In the genomic region with DNA sequence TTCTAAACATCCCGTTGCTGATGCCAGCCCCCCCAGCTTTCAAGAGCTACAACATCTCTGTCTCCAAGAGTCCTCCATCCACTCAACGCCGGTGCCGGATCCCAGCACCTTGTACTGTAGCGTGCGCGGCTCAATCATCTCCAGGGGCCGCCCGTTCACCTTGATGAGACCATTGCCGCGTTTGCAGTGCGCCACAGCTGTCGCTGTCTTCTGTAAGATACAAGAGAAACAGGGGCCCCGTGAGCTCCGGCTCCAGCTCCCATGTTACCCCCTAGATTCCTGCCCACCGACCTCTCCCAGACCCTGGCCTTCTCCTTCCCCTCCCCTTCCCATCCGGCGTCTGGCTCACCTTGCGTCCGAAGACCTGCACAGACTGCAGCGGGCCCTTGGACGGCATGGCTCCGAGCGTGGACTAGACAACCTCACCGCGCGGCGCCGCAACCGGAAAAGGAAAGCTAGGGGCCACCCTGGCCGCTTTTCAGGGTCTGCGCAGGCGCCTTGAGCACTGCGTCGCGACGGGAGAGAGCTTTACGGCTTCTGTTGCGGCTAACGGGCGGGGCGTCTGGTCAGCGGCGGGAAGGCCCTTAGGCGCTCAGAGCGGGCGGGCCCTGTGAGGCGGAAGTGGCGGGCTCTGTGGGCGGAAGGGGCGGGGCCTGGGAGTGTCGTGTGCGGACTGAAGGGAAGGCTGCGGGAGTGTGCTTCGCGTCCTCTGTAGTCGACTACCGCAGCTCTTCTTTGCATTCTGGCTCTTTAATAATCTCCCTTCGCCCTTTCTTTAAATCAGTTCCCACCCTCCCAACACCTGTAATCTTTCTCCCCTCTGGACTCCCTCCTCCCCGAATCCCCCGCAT, we compare ENCODE assay signal across 8 cellular contexts. TPM values are rescaled to one million over a fixed set of nuclear protein-coding genes. Genes with fewer than 3 reads are reported as not detected.
DNase-seq lines count a peak whose midpoint lies in the region; ATAC-seq lines count a peak whose summit lies in the region.

A gene (minus strand): TSS at position 451 of the 851 bp plus-strand sequence. CDS start 54 bp downstream, at position 397.

- POLR2A ChIA-PET in CD8-positive, alpha-beta memory T cell (lab: Charles Lee), result interaction anchor here (0.5 to 2.7 kb wide), 25 partner anchors 8 to 1363 kb away, joined by 3 to 82 read pairs (median 6); a partner anchor contains a TSS

- peaks cover 38 to 58% (median 39%) of the 10 kb centered on the region in 3 donors for H3K4me1 Mint-ChIP-seq in CD8-positive, alpha-beta memory T cell

- H3K4me1 ChIP-seq in CD8-positive, alpha-beta memory T cell (ENCODE audit: insufficient read depth, low read length), result peaks cover 28% of the 10 kb centered on the region

- peaks cover 0 to 2% (median 0%) of the 10 kb centered on the region in 5 donors for H3K9me3 Mint-ChIP-seq in CD8-positive, alpha-beta memory T cell

- H3K36me3 Mint-ChIP-seq in CD8-positive, alpha-beta memory T cell, result peaks cover 6 to 43% (median 13%) of the 10 kb centered on the region in 3 donors

- no peaks in the 10 kb centered on the region for H3K9me3 ChIP-seq in CD8-positive, alpha-beta memory T cell (ENCODE audit: low read length)

- peak within 1 kb of the TSS; percentile 91 for H3K4me3 ChIP-seq in CD8-positive, alpha-beta memory T cell (ENCODE audit: low read length)

- peak within 1 kb of the TSS; percentile 96 to 100 (median 99) for H3K27ac Mint-ChIP-seq in CD8-positive, alpha-beta memory T cell

- CTCF ChIA-PET in CD8-positive, alpha-beta memory T cell (lab: Charles Lee), result interaction anchor here (1.0 to 2.0 kb wide), 14 partner anchors 9 to 104 kb away, joined by 3 to 25 read pairs (median 6); a partner anchor contains a TSS

- H3K27me3 Mint-ChIP-seq in CD8-positive, alpha-beta memory T cell, result peaks cover 0 to 10% of the 10 kb centered on the region in 2 donors

- peak within 1 kb of the TSS; percentile 96 for H3K27ac ChIP-seq in CD8-positive, alpha-beta memory T cell (ENCODE audit: low read depth, low read length)

- no peaks in the 10 kb centered on the region for H3K27me3 ChIP-seq in CD8-positive, alpha-beta memory T cell (ENCODE audit: insufficient read depth, low read length, poor library complexity, severe bottlenecking)

- peak within 1 kb of the TSS; percentile 97 to 100 (median 99) for H3K4me3 Mint-ChIP-seq in CD8-positive, alpha-beta memory T cell

- H3K36me3 ChIP-seq in CD8-positive, alpha-beta memory T cell (ENCODE audit: insufficient read depth, low read length), result peaks cover 27% of the 10 kb centered on the region

- peak; percentile 80 for ATAC-seq in GM19468 (IDR thresholded peaks at IDR 0.05; ENCODE audit: extremely low read depth, unreplicated experiment)

- DNase-seq in CD8-positive, alpha-beta memory T cell, result peak; percentile 98 to 100 (median 98)
- DNase-seq in HT-29 (ENCODE audit: low spot score), result peak; percentile 100
- peak; percentile 98 for DNase-seq in NK-92 treated with Interleukin-12 subunit alpha and Interleukin-12 subunit beta, amount 100 ng/mL, for 24 hours (lab: John Stamatoyannopoulos, UW)
- peak; percentile 97 to 98 for DNase-seq in activated CD8-positive, alpha-beta memory T cell treated with anti-CD3 and anti-CD28 coated beads for 1 hour (ENCODE audit: extremely low read depth in 1 of 2, low read depth in 1 of 2)
- peak; percentile 97 for DNase-seq in effector CD4-positive, alpha-beta T cell
- DNase-seq in lung microvascular endothelial cell (ENCODE audit: low read depth in 2 of 2), result peak; percentile 99
- peak; percentile 99 for DNase-seq in stimulated activated CD4-positive, alpha-beta T cell treated with anti-CD3 and anti-CD28 coated beads, TNF-alpha, amount 100 ng/mL, for 4 hours (ENCODE audit: low read depth in 3 of 3)

RNA-seq across cellular contexts. Expression of the gene that starts here (rescaled TPM):
- total RNA-seq in CD8-positive, alpha-beta memory T cell, result 1,000 to 10,000 TPM; 2,654 to 2,668 TPM
- 1,795 TPM for polyA plus RNA-seq in CD8-positive, alpha-beta memory T cell
- total RNA-seq in HT-29 (2014; rRNA removed; shearing (Covaris generic)), result 798 and 1,020 TPM in 2 replicates
- 200 and 211 TPM in 2 replicates for total RNA-seq in lung microvascular endothelial cell

Comparison
In these comparisons a context has a peak if more than half of its experiments do, and no peak if none do; other contexts are left out.
1. Peak in every context shown above with its lines: DNase-seq, ATAC-seq, H3K4me3 ChIP-seq and H3K27ac ChIP-seq.